Comparison of ENCODE assay signal across 20 cellular contexts in genomic region chr7:40889099-40889498, GRCh38.
"Had no signal": no experiment of that assay in that cellular context is flagged by ENCODE, and none has a peak within 500 bp of the region (broad histone marks: within the 10 kb centered on the region; RNA-seq: fewer than 3 reads in every experiment).

No MANE protein-coding gene starts in this region.

- H3K4me1 ChIP-seq: neural progenitor cell, stomach had no signal

- ATAC-seq: effector memory CD8-positive, alpha-beta T cell; gastroesophageal sphincter; natural killer cell; stimulated activated memory B cell treated with anti-CD40 and anti-IgM and Interleukin-4, amounts not matched to agents 10 μg/mL and 1 μg/mL and 100 μg/mL, for 72 hours had no signal

- H3K27ac ChIP-seq: epithelial cell of prostate, esophagus muscularis mucosa, gastroesophageal sphincter, hepatocyte, neural progenitor cell, ovary, stomach, thoracic aorta had no signal

- H3K4me3 ChIP-seq: esophagus muscularis mucosa, gastroesophageal sphincter, hepatocyte, neural progenitor cell, ovary, smooth muscle cell, stomach, thoracic aorta had no signal

- H3K27me3 ChIP-seq: esophagus muscularis mucosa, gastroesophageal sphincter, hepatocyte, neural progenitor cell, ovary, stomach had no signal

- DNase-seq: effector memory CD8-positive, alpha-beta T cell; foreskin fibroblast; glutamatergic neuron; kidney; left cardiac atrium; natural killer cell; nucleus accumbens; ovary; stimulated activated CD4-positive, alpha-beta T cell treated with anti-CD3 and anti-CD28 coated beads, Interleukin-2, amount 100 ng/mL, for 48 hours; stomach; substantia nigra; trophoblast cell had no signal

- H3K9me3 ChIP-seq: ovary, thoracic aorta had no signal

- H2AFZ ChIP-seq: hepatocyte, neural progenitor cell had no signal

- H3K36me3 ChIP-seq: esophagus muscularis mucosa, gastroesophageal sphincter, neural progenitor cell, ovary, stomach, thoracic aorta had no signal

- H3K79me2 ChIP-seq: hepatocyte had no signal

- H3K4me2 ChIP-seq: hepatocyte, neural progenitor cell, smooth muscle cell had no signal

- H3K9ac ChIP-seq: neural progenitor cell had no signal
